In genomic region chr11:109040303-109040702, GRCh38 we compare ENCODE assay signal across 12 cellular contexts.
A peak's percentile ranks its signal among the peaks of the same experiment; 100 is the strongest.
DNase-seq lines count a peak whose midpoint lies in the region; ATAC-seq and TF ChIP-seq lines count a peak whose summit lies in the region.
"Had no signal": no experiment of that assay in that cellular context is flagged by ENCODE, and none has a peak within 500 bp of the region (broad histone marks: within the 10 kb centered on the region; RNA-seq: fewer than 3 reads in every experiment).

No MANE protein-coding gene starts in this region.

- peak; percentile 45 for TF ChIP-seq CTCF in 22Rv1 (IDR thresholded peaks at IDR 0.05)
- peak; percentile 40 for TF ChIP-seq CTCF in GM12872 (IDR thresholded peaks at IDR 0.05; ENCODE audit: insufficient read depth, low read depth, low read length)
- TF ChIP-seq CTCF in chondrocyte (IDR thresholded peaks at IDR 0.05) = peak; percentile 41

- H3K4me1 Mint-ChIP-seq in chondrocyte (ENCODE audit: low read depth) = peaks cover 10% of the 10 kb centered on the region
- no peaks in the 10 kb centered on the region for H3K4me1 Mint-ChIP-seq in activated T-cell treated with anti-CD3 and anti-CD28 coated beads, Interleukin-2, amount 50 U/mL, for 72 hours (ENCODE audit: low read depth)
- H3K4me1 Mint-ChIP-seq in activated T-helper 2 cell treated with anti-CD3 and anti-CD28 coated beads, Interferon-gamma antibody, Interleukin-2, Interleukin-4, amounts not matched to agents 10 μg/mL and 5 μg/mL and 100 μg/mL, durations not matched to agents 14 hours and 24 hours and 36 hours (ENCODE audit: low read depth) = no peaks in the 10 kb centered on the region
- H3K4me1 Mint-ChIP-seq: IgD-negative memory B cell had no signal

- no peak for ATAC-seq in activated T-cell treated with anti-CD3 and anti-CD28 coated beads, Interleukin-2, amount 50 U/mL, for 72 hours (replicated peaks in 1 of 2)

- no peak overlapping the region for H3K27ac ChIP-seq in 22Rv1
- H3K27ac ChIP-seq: hepatocyte had no signal

- H3K27me3 Mint-ChIP-seq in chondrocyte (ENCODE audit: low read depth) = no peaks in the 10 kb centered on the region
- H3K27me3 Mint-ChIP-seq in activated T-cell treated with anti-CD3 and anti-CD28 coated beads, Interleukin-2, amount 50 U/mL, for 72 hours (ENCODE audit: low read depth) = peaks cover 6% of the 10 kb centered on the region
- no peaks in the 10 kb centered on the region for H3K27me3 Mint-ChIP-seq in activated T-helper 2 cell treated with anti-CD3 and anti-CD28 coated beads, Interferon-gamma antibody, Interleukin-2, Interleukin-4, amounts not matched to agents 10 μg/mL and 5 μg/mL and 100 μg/mL, durations not matched to agents 14 hours and 24 hours and 36 hours (ENCODE audit: low read depth)

- no peak overlapping the region for H3K4me3 Mint-ChIP-seq in chondrocyte (ENCODE audit: unreplicated experiment)
- H3K4me3 Mint-ChIP-seq in activated T-cell treated with anti-CD3 and anti-CD28 coated beads, Interleukin-2, amount 50 U/mL, for 72 hours = no peak overlapping the region
- H3K4me3 Mint-ChIP-seq in activated T-helper 2 cell treated with anti-CD3 and anti-CD28 coated beads, Interferon-gamma antibody, Interleukin-2, Interleukin-4, amounts not matched to agents 10 μg/mL and 5 μg/mL and 100 μg/mL, durations not matched to agents 14 hours and 24 hours and 36 hours (ENCODE audit: low read depth) = no peak overlapping the region
- H3K4me3 Mint-ChIP-seq: IgD-negative memory B cell had no signal

- peak; percentile 7 for DNase-seq in NAMALWA (ENCODE audit: low spot score)
- no peak for DNase-seq in chondrocyte (ENCODE audit: low spot score)
- no peak for DNase-seq in activated T-cell treated with anti-CD3 and anti-CD28 coated beads, Interleukin-2, amount 50 U/mL, for 72 hours
- DNase-seq in stimulated activated naive CD4-positive, alpha-beta T cell treated with Interleukin-2 at 50 U/mL for 16 hours (lab: John Stamatoyannopoulos, UW) = no peak
- DNase-seq in activated T-helper 2 cell treated with anti-CD3 and anti-CD28 coated beads, Interferon-gamma antibody, Interleukin-2, Interleukin-4, amounts not matched to agents 10 μg/mL and 5 μg/mL and 100 μg/mL, durations not matched to agents 14 hours and 24 hours and 36 hours (ENCODE audit: low spot score) = no peak
- no peak for DNase-seq in posterior cingulate gyrus
- DNase-seq: NCI-H2107, occipital lobe had no signal

- intact Hi-C loops in activated T-helper 2 cell treated with anti-CD3 and anti-CD28 coated beads, Interferon-gamma antibody, Interleukin-2, Interleukin-4, amounts not matched to agents 10 μg/mL and 5 μg/mL and 100 μg/mL, durations not matched to agents 14 hours and 24 hours and 36 hours (cut with micrococcal nuclease) = no loop called here
- intact Hi-C loops in posterior cingulate gyrus (cut with DNase I) = no loop called here

- H3K9me3 Mint-ChIP-seq in chondrocyte (ENCODE audit: low read depth) = peaks cover 3% of the 10 kb centered on the region
- no peaks in the 10 kb centered on the region for H3K9me3 Mint-ChIP-seq in activated T-cell treated with anti-CD3 and anti-CD28 coated beads, Interleukin-2, amount 50 U/mL, for 72 hours
- no peaks in the 10 kb centered on the region for H3K9me3 Mint-ChIP-seq in activated T-helper 2 cell treated with anti-CD3 and anti-CD28 coated beads, Interferon-gamma antibody, Interleukin-2, Interleukin-4, amounts not matched to agents 10 μg/mL and 5 μg/mL and 100 μg/mL, durations not matched to agents 14 hours and 24 hours and 36 hours

- no peak overlapping the region for H3K27ac Mint-ChIP-seq in chondrocyte (ENCODE audit: unreplicated experiment)
- no peak overlapping the region for H3K27ac Mint-ChIP-seq in activated T-cell treated with anti-CD3 and anti-CD28 coated beads, Interleukin-2, amount 50 U/mL, for 72 hours
- H3K27ac Mint-ChIP-seq in activated T-helper 2 cell treated with anti-CD3 and anti-CD28 coated beads, Interferon-gamma antibody, Interleukin-2, Interleukin-4, amounts not matched to agents 10 μg/mL and 5 μg/mL and 100 μg/mL, durations not matched to agents 14 hours and 24 hours and 36 hours = no peak overlapping the region
- H3K27ac Mint-ChIP-seq: IgD-negative memory B cell had no signal

- H3K36me3 Mint-ChIP-seq in chondrocyte (ENCODE audit: low read depth) = no peaks in the 10 kb centered on the region
- peaks cover 0 to 2% of the 10 kb centered on the region in 2 donors for H3K36me3 Mint-ChIP-seq in activated T-cell treated with anti-CD3 and anti-CD28 coated beads, Interleukin-2, amount 50 U/mL, for 72 hours (ENCODE audit: insufficient read depth in 2 of 2)
- H3K36me3 Mint-ChIP-seq in activated T-helper 2 cell treated with anti-CD3 and anti-CD28 coated beads, Interferon-gamma antibody, Interleukin-2, Interleukin-4, amounts not matched to agents 10 μg/mL and 5 μg/mL and 100 μg/mL, durations not matched to agents 14 hours and 24 hours and 36 hours (ENCODE audit: low read depth) = no peaks in the 10 kb centered on the region
- H3K36me3 Mint-ChIP-seq: IgD-negative memory B cell had no signal
